10 cellular contexts compared by ENCODE assay signal in genomic region chr17:43840814-43841213, GRCh38. TPM values are rescaled to one million over a fixed set of nuclear protein-coding genes. Genes with fewer than 3 reads are reported as not detected.
A peak's percentile ranks its signal among the peaks of the same experiment; 100 is the strongest.
DNase-seq lines count a peak whose midpoint lies in the region; ATAC-seq and TF ChIP-seq lines count a peak whose summit lies in the region.
"Had no signal": no experiment of that assay in that cellular context is flagged by ENCODE, and none has a peak within 500 bp of the region (broad histone marks: within the 10 kb centered on the region; RNA-seq: fewer than 3 reads in every experiment).

No MANE protein-coding gene starts in this region.

- no peak for TF ChIP-seq EP300 in sigmoid colon (IDR thresholded peaks at IDR 0.05)

- 46 to 54% methylated on average over 4 of the region's 4 CpGs for WGBS in heart right ventricle, 2 donors
- WGBS in sigmoid colon, 2 donors = 76 to 89% methylated on average over 4 of the region's 4 CpGs

- ATAC-seq in Right ventricle myocardium superior (ENCODE audit: poor library complexity) (peak; percentile 54), heart right ventricle (peak in 7 of 8 donors; percentile 24 to 75 (median 62)), upper lobe of right lung (no peak), GM18909 (IDR thresholded peaks at IDR 0.05; ENCODE audit: poor library complexity, unreplicated experiment) (no peak)
- ATAC-seq: mucosa of descending colon had no signal

- peak in 1 of 2 donors; percentile 48 for TF ChIP-seq CTCF in right atrium auricular region (IDR thresholded peaks at IDR 0.05)
- peak in 7 of 9 donors; percentile 26 to 49 (median 33) for TF ChIP-seq CTCF in heart right ventricle (IDR thresholded peaks at IDR 0.05)
- peak; percentile 9 for TF ChIP-seq CTCF in upper lobe of right lung (IDR thresholded peaks at IDR 0.05)
- TF ChIP-seq CTCF in sigmoid colon (IDR thresholded peaks at IDR 0.05) = no peak

- no peaks in the 10 kb centered on the region for H3K36me3 ChIP-seq in right atrium auricular region
- no peaks in the 10 kb centered on the region for H3K36me3 ChIP-seq in SJCRH30
- no peaks in the 10 kb centered on the region for H3K36me3 ChIP-seq in heart right ventricle
- H3K36me3 ChIP-seq in upper lobe of right lung = no peaks in the 10 kb centered on the region
- H3K36me3 ChIP-seq in sigmoid colon = no peaks in the 10 kb centered on the region
- H3K36me3 ChIP-seq: BLaER1 treated with 17β-estradiol and CSF1 and Interleukin-3, amounts not matched to agents 10 nM and 100 nM had no signal

- H3K4me3 ChIP-seq in right atrium auricular region (no peak overlapping the region), SJCRH30 (no peak overlapping the region), heart right ventricle (no peak overlapping the region), upper lobe of right lung (no peak overlapping the region), sigmoid colon (no peak overlapping the region)
- H3K4me3 ChIP-seq: BLaER1 treated with 17β-estradiol and CSF1 and Interleukin-3, amounts not matched to agents 10 nM and 100 nM; mucosa of descending colon had no signal

- intact Hi-C loops in Right ventricle myocardium superior (cut with DNase I) = loop anchor here (10.0 kb wide), 1 partner anchor 146 kb away; no protein-coding TSS in a partner anchor
- intact Hi-C loops in heart right ventricle (cut with DNase I) = loop anchor here in 7 of 10 donors (10.0 kb wide), 3 partner anchors 56 to 156 kb away; partner anchors contain the start of gene CFAP97D1 (in 2 of the 7)
- intact Hi-C loops in upper lobe of right lung (cut with DNase I) = loop anchor here (10.0 kb wide), 1 partner anchor 56 kb away; the partner anchor contains the start of gene CFAP97D1
- intact Hi-C loops in sigmoid colon (cut with DNase I) = no loop called here

- no peak for TF ChIP-seq POLR2A in sigmoid colon (IDR thresholded peaks at IDR 0.05)

- DNase-seq in Right ventricle myocardium superior (no peak), right atrium auricular region (ENCODE audit: low spot score) (no peak), SJCRH30 (peak; percentile 50 to 73), heart right ventricle (no peak), upper lobe of right lung (no peak), NCI-H1092 (lab: John Stamatoyannopoulos, UW) (no peak), sigmoid colon (no peak)

- H3K27ac ChIP-seq in right atrium auricular region = no peak overlapping the region
- H3K27ac ChIP-seq in SJCRH30 = no peak overlapping the region
- H3K27ac ChIP-seq in heart right ventricle = no peak overlapping the region
- H3K27ac ChIP-seq in upper lobe of right lung = no peak overlapping the region
- H3K27ac ChIP-seq in sigmoid colon = peak overlapping the region in 2 of 4 donors; percentile 8 to 19
- H3K27ac ChIP-seq: BLaER1 treated with 17β-estradiol and CSF1 and Interleukin-3, amounts not matched to agents 10 nM and 100 nM had no signal

- peaks cover 0 to 26% of the 10 kb centered on the region in 2 donors for H3K4me1 ChIP-seq in right atrium auricular region
- peaks cover 9% of the 10 kb centered on the region for H3K4me1 ChIP-seq in SJCRH30
- H3K4me1 ChIP-seq in heart right ventricle = peaks cover 0 to 20% (median 10%) of the 10 kb centered on the region in 9 donors
- H3K4me1 ChIP-seq in upper lobe of right lung = peaks cover 22% of the 10 kb centered on the region
- peaks cover 0 to 2% (median under 1%) of the 10 kb centered on the region in 4 donors for H3K4me1 ChIP-seq in sigmoid colon

- H3K27me3 ChIP-seq in right atrium auricular region (no peaks in the 10 kb centered on the region), SJCRH30 (peaks cover 11% of the 10 kb centered on the region), heart right ventricle (no peaks in the 10 kb centered on the region), upper lobe of right lung (no peaks in the 10 kb centered on the region), sigmoid colon (no peaks in the 10 kb centered on the region)
- H3K27me3 ChIP-seq: BLaER1 treated with 17β-estradiol and CSF1 and Interleukin-3, amounts not matched to agents 10 nM and 100 nM had no signal

- no peaks in the 10 kb centered on the region for H3K9me3 ChIP-seq in right atrium auricular region
- no peaks in the 10 kb centered on the region for H3K9me3 ChIP-seq in SJCRH30 (replicated peaks)
- no peaks in the 10 kb centered on the region for H3K9me3 ChIP-seq in heart right ventricle
- H3K9me3 ChIP-seq in upper lobe of right lung = no peaks in the 10 kb centered on the region
- no peaks in the 10 kb centered on the region for H3K9me3 ChIP-seq in sigmoid colon
- H3K9me3 ChIP-seq: BLaER1 treated with 17β-estradiol and CSF1 and Interleukin-3, amounts not matched to agents 10 nM and 100 nM; mucosa of descending colon had no signal

RNA-seq across cellular contexts. Expression of gene CD300LG, which starts 6.2 kb away (rescaled TPM):
- total RNA-seq in Right ventricle myocardium superior (17.5 TPM), right atrium auricular region (10 to 100 TPM; 11.8 to 30.4 TPM), heart right ventricle (10 to 100 TPM in 7 of 10 donors, 1 to 10 TPM in 3; 3.8 to 70.9 (median 12.7) TPM), upper lobe of right lung (0.81 TPM), sigmoid colon (1 to 10 TPM; 1.5 to 5.3 (median 2.6) TPM)
- not detected in 2 replicates for total RNA-seq in SJCRH30 (2014; rRNA removed; shearing (Covaris generic))
- polyA plus RNA-seq in heart right ventricle (10 to 100 TPM; 30.0 to 34.3 TPM), sigmoid colon (1 to 10 TPM in 1 of 3 donors, under 1 TPM in 1, not detected in 1; 0.60 to 1.5 TPM)

RNA-seq across cellular contexts. Expression of gene MPP3, which starts 7.9 kb away (rescaled TPM):
- total RNA-seq in Right ventricle myocardium superior (48.5 TPM), right atrium auricular region (10 to 100 TPM; 35.0 to 36.2 TPM), heart right ventricle (10 to 100 TPM; 16.6 to 84.2 (median 26.6) TPM), upper lobe of right lung (28.6 TPM), sigmoid colon (10 to 100 TPM in 1 of 4 donors, 1 to 10 TPM in 3; 5.0 to 10.5 (median 6.0) TPM)
- 6.6 and 11.3 TPM in 2 replicates for total RNA-seq in SJCRH30 (2014; rRNA removed; shearing (Covaris generic))
- polyA plus RNA-seq in heart right ventricle (10 to 100 TPM; 41.0 to 90.1 TPM), sigmoid colon (1 to 10 TPM in 2 of 3 donors, under 1 TPM in 1; 0.23 to 1.9 (median 1.2) TPM)

Comparison
In these comparisons a context has a peak if more than half of its experiments do, and no peak if none do; other contexts are left out.
1. ATAC-seq: peak in Right ventricle myocardium superior (single experiment) and heart right ventricle (7 of 8); none in upper lobe of right lung (single experiment) and GM18909 (single experiment).
2. DNase-seq: peak in SJCRH30 (2 of 2); none in Right ventricle myocardium superior (single experiment), right atrium auricular region (single experiment), heart right ventricle (0 of 2), upper lobe of right lung (single experiment), NCI-H1092 (single experiment) and sigmoid colon (single experiment).
3. CTCF ChIP-seq: peak in heart right ventricle (7 of 9) and upper lobe of right lung (single experiment); none in sigmoid colon (0 of 4).